ENCODE assay signal across 8 cellular contexts in genomic region chr15:89333959-89334509, GRCh38. TPM values are rescaled to one million over a fixed set of nuclear protein-coding genes. Genes with fewer than 3 reads are reported as not detected.
DNase-seq lines count a peak whose midpoint lies in the region; ATAC-seq and TF ChIP-seq lines count a peak whose summit lies in the region.

No MANE protein-coding gene starts in this region.

- no peak for TF ChIP-seq EP300 in esophagus muscularis mucosa (IDR thresholded peaks at IDR 0.05)

- 4% methylated on average over 8 of the region's 43 CpGs for WGBS in esophagus muscularis mucosa

- H3K9ac ChIP-seq in parathyroid adenoma, result no peak overlapping the region

- no peak for TF ChIP-seq POLR2A in esophagus muscularis mucosa (IDR thresholded peaks at IDR 0.05; ENCODE audit: low read depth)

- H3K79me2 ChIP-seq in PC-9 (ENCODE audit: low read depth) (peaks cover 43% of the 10 kb centered on the region), parathyroid adenoma (peaks cover 8% of the 10 kb centered on the region)

- peaks cover 33% of the 10 kb centered on the region for H4K20me1 ChIP-seq in PC-9 (ENCODE audit: insufficient read depth)

- H3K9me3 ChIP-seq in PC-9 (ENCODE audit: insufficient read depth, low read depth), result no peaks in the 10 kb centered on the region
- no peaks in the 10 kb centered on the region for H3K9me3 ChIP-seq in esophagus muscularis mucosa
- H3K9me3 ChIP-seq in parathyroid adenoma (ENCODE audit: control insufficient read depth, low read length), result no peaks in the 10 kb centered on the region

- ATAC-seq in HG02870 (IDR thresholded peaks at IDR 0.05; ENCODE audit: unreplicated experiment), result no peak

- peak overlapping the region; percentile 87 for H3K4me3 ChIP-seq in AG04449 (ENCODE audit: low read depth, low read length)
- H3K4me3 ChIP-seq in PC-9, result peak overlapping the region; percentile 95
- peak overlapping the region; percentile 70 to 94 (median 86) for H3K4me3 ChIP-seq in esophagus muscularis mucosa
- peak overlapping the region; percentile 81 for H3K4me3 ChIP-seq in parathyroid adenoma (ENCODE audit: low read depth, low read length)

- no TSS peak for BruUV-seq in PC-9 (replicated peaks; lab: Mats Ljungman, UMichigan)

- POLR2A ChIA-PET in AG04449 (lab: Yijun Ruan, JAX), result interaction anchor here (1.2 to 1.8 kb wide), 2 partner anchors 10 to 12 kb away, joined by 3 to 6 read pairs; no protein-coding TSS in a partner anchor
- POLR2A ChIA-PET in PC-9 (lab: Charles Lee; ENCODE audit: unreplicated experiment), result interaction anchor here (0.6 kb wide), 1 partner anchor 219 kb away, joined by 3 read pairs; no protein-coding TSS in a partner anchor

- H3K4me2 ChIP-seq in PC-9 (peak overlapping the region; percentile 96), parathyroid adenoma (ENCODE audit: low read length) (peak overlapping the region; percentile 87)

- H3K27ac ChIP-seq in PC-9 (0 out of 2 replicates have a peak overlapping the region, but pooled peaks have one; percentile 25), esophagus muscularis mucosa (replicated peaks in 1 of 4) (peak overlapping the region; percentile 88 to 96 (median 94)), parathyroid adenoma (no peak overlapping the region)

- H3K27me3 ChIP-seq in PC-9 (ENCODE audit: insufficient read depth, low read depth), result no peaks in the 10 kb centered on the region
- H3K27me3 ChIP-seq in esophagus muscularis mucosa, result no peaks in the 10 kb centered on the region
- no peaks in the 10 kb centered on the region for H3K27me3 ChIP-seq in parathyroid adenoma (ENCODE audit: control insufficient read depth, insufficient read depth, low read length)

- H3K36me3 ChIP-seq in PC-9 (ENCODE audit: low read depth), result peaks cover 31% of the 10 kb centered on the region
- peaks cover 23 to 46% (median 41%) of the 10 kb centered on the region in 4 donors for H3K36me3 ChIP-seq in esophagus muscularis mucosa
- no peaks in the 10 kb centered on the region for H3K36me3 ChIP-seq in parathyroid adenoma (ENCODE audit: control insufficient read depth, insufficient read depth, low read length)

- H3K4me1 ChIP-seq in PC-9 (replicated peaks; ENCODE audit: insufficient read depth), result peaks cover 16% of the 10 kb centered on the region
- peaks cover 54 to 65% (median 59%) of the 10 kb centered on the region in 4 donors for H3K4me1 ChIP-seq in esophagus muscularis mucosa
- no peaks in the 10 kb centered on the region for H3K4me1 ChIP-seq in parathyroid adenoma

- peaks cover 14% of the 10 kb centered on the region; the same call in 1 of the 2 replicates for H3F3A ChIP-seq in PC-9 (ENCODE audit: insufficient read depth, low read depth)

- peak overlapping the region; percentile 79 for H2AFZ ChIP-seq in PC-9
- peak overlapping the region; percentile 75 for H2AFZ ChIP-seq in parathyroid adenoma

- intact Hi-C loops in PC-9 (cut with micrococcal nuclease; ENCODE audit: unreplicated experiment) (loop anchor here (10.0 kb wide), 2 partner anchors 241 to 439 kb away; partner anchors contain the start of genes HAPLN3 and TICRR), esophagus muscularis mucosa (cut with DNase I) (loop anchor here (5.0 kb wide), 1 partner anchor 92 kb away; the partner anchor contains the start of gene FANCI)

- TF ChIP-seq CTCF in AG04449 (IDR thresholded peaks at IDR 0.05; ENCODE audit: insufficient read depth, low read length, missing control alignments) (no peak), PC-9 (conservative IDR thresholded peaks at IDR 0.05) (no peak), esophagus muscularis mucosa (IDR thresholded peaks at IDR 0.05) (no peak), parathyroid adenoma (IDR thresholded peaks at IDR 0.05) (no peak)

- H3K9me2 ChIP-seq in PC-9 (ENCODE audit: insufficient read depth), result no peaks in the 10 kb centered on the region

- CTCF ChIA-PET in AG04449 (lab: Yijun Ruan, JAX) (interaction anchor here (3.4 to 3.5 kb wide), 2 partner anchors 11 to 25 kb away, joined by 14 to 17 read pairs; no protein-coding TSS in a partner anchor), PC-9 (lab: Charles Lee) (no interaction called here)

- DNase-seq in AG04449 (ENCODE audit: low read depth, low spot score), result no peak
- peak; percentile 28 for DNase-seq in GM19238 (ENCODE audit: insufficient read length, low spot score)
- DNase-seq in PC-9, result no peak
- DNase-seq in esophagus muscularis mucosa (ENCODE audit: extremely low spot score), result no peak
- no peak for DNase-seq in SW480 (ENCODE audit: low spot score)
- no peak for DNase-seq in NCI-H69 (lab: John Stamatoyannopoulos, UW)

RNA-seq across cellular contexts. Expression of gene POLG, which starts 0.6 kb away (rescaled TPM):
- total RNA-seq in PC-9 (2021), result 43.6 and 63.9 TPM in 2 replicates
- 10 to 100 TPM; 51.0 to 86.0 (median 66.7) TPM for total RNA-seq in esophagus muscularis mucosa
